14 cellular contexts compared by ENCODE assay signal in the genomic region with DNA sequence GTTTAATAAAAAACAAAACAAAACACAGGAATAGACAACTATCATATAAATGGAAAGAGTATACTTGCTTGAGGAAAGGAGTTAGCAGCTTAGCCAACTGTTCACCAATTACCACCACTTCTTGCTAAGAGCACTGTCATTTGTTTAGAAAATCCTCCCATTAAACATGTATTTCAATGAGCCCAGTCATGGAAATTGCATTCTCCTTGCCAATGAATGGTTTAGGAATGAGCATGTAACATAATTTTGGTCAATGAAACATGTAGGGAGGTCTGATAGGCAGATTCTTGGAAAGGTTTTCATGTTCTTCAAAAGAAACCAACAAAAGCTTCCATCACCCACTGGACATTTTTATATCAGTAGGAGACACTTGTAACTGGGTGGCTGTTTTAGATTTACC.
DNase-seq lines count a peak whose midpoint lies in the region; FAIRE-seq and TF ChIP-seq lines count a peak whose summit lies in the region.
"Had no signal": no experiment of that assay in that cellular context is flagged by ENCODE, and none has a peak within 500 bp of the region (broad histone marks: within the 10 kb centered on the region; RNA-seq: fewer than 3 reads in every experiment).

No MANE protein-coding gene starts in this region.

- H3K9me3 ChIP-seq in muscle layer of duodenum (ENCODE audit: control insufficient read depth in 1 of 2, low read length in 2 of 2), result no peaks in the 10 kb centered on the region
- H3K9me3 ChIP-seq: MG63 had no signal

- in situ Hi-C loops in KBM-7 (cut with MboI; ENCODE audit: low pct_unique_long_range_greater_than_20kb, low sequenced_read_pairs), result no loop called here

- H3K9me3 Mint-ChIP-seq in chondrocyte (ENCODE audit: low read depth) (peaks cover 5% of the 10 kb centered on the region), Calu3 (ENCODE audit: low read depth, unreplicated experiment) (no peaks in the 10 kb centered on the region)
- H3K9me3 Mint-ChIP-seq: activated naive CD4-positive, alpha-beta T cell treated with anti-CD3 and anti-CD28 coated beads, Interleukin-2, amount 50 U/mL, for 72 hours had no signal

- TF ChIP-seq CTCF in chondrocyte (IDR thresholded peaks at IDR 0.05) (no peak), Calu3 (IDR thresholded peaks at IDR 0.05; ENCODE audit: unreplicated experiment) (no peak), D721Med (IDR thresholded peaks at IDR 0.05; ENCODE audit: insufficient read depth, missing control alignments) (no peak)

- H3K4me1 ChIP-seq in muscle layer of duodenum (ENCODE audit: control insufficient read depth in 1 of 2, insufficient read depth in 2 of 2, low read length in 2 of 2) (no peaks in the 10 kb centered on the region), urinary bladder (ENCODE audit: insufficient read depth) (no peaks in the 10 kb centered on the region)

- intact Hi-C loops in Calu3 (cut with micrococcal nuclease; ENCODE audit: unreplicated experiment), result no loop called here

- H3K27ac ChIP-seq in muscle layer of duodenum (ENCODE audit: low read length) (peak overlapping the region; percentile 78), urinary bladder (ENCODE audit: low read depth) (peak overlapping the region; percentile 59)

- H3K4me1 Mint-ChIP-seq in chondrocyte (ENCODE audit: low read depth) (peaks cover 44% of the 10 kb centered on the region), Calu3 (ENCODE audit: low read depth, unreplicated experiment) (peaks cover 7% of the 10 kb centered on the region)
- H3K4me1 Mint-ChIP-seq: naive B cell had no signal

- DNase-seq in HS-27A (ENCODE audit: low read depth) (peak; percentile 48), chondrocyte (ENCODE audit: low spot score) (no peak), KBM-7 (no peak), Calu3 (no peak), D721Med (ENCODE audit: insufficient read length, low spot score) (no peak)
- DNase-seq: effector memory CD8-positive, alpha-beta T cell; MG63; naive B cell; NCI-H2227 treated with DMSO at 0.1 percent for 48 hours; stimulated activated CD4-positive, alpha-beta T cell treated with anti-CD3 and anti-CD28 coated beads, Interleukin-15, amount 100 ng/mL, for 24 hours had no signal

- H3K4me3 Mint-ChIP-seq in chondrocyte (ENCODE audit: unreplicated experiment) (no peak overlapping the region), Calu3 (ENCODE audit: low read depth, unreplicated experiment) (no peak overlapping the region)
- H3K4me3 Mint-ChIP-seq: effector memory CD8-positive, alpha-beta T cell; naive B cell had no signal

- H3K36me3 ChIP-seq in muscle layer of duodenum (ENCODE audit: control insufficient read depth in 1 of 2, insufficient read depth in 2 of 2, low read length in 2 of 2) (no peaks in the 10 kb centered on the region), urinary bladder (ENCODE audit: insufficient read depth) (no peaks in the 10 kb centered on the region)
- H3K36me3 ChIP-seq: MG63 had no signal

- H3K36me3 Mint-ChIP-seq in chondrocyte (ENCODE audit: low read depth) (peaks cover 2% of the 10 kb centered on the region), Calu3 (ENCODE audit: insufficient read depth, unreplicated experiment) (no peaks in the 10 kb centered on the region)
- H3K36me3 Mint-ChIP-seq: activated naive CD4-positive, alpha-beta T cell treated with anti-CD3 and anti-CD28 coated beads, Interleukin-2, amount 50 U/mL, for 72 hours; naive B cell had no signal

- no peak overlapping the region for H3K4me3 ChIP-seq in muscle layer of duodenum (ENCODE audit: low read depth in 1 of 2, low read length in 2 of 2)
- no peak overlapping the region for H3K4me3 ChIP-seq in urinary bladder (ENCODE audit: low read depth, low read length)
- H3K4me3 ChIP-seq: MG63 had no signal

- peak overlapping the region; percentile 93 for H3K27ac Mint-ChIP-seq in chondrocyte (ENCODE audit: unreplicated experiment)
- no peak overlapping the region for H3K27ac Mint-ChIP-seq in Calu3 (ENCODE audit: unreplicated experiment)
- H3K27ac Mint-ChIP-seq: activated naive CD4-positive, alpha-beta T cell treated with anti-CD3 and anti-CD28 coated beads, Interleukin-2, amount 50 U/mL, for 72 hours; effector memory CD8-positive, alpha-beta T cell had no signal

- H3K27me3 ChIP-seq in muscle layer of duodenum (ENCODE audit: low read depth, low read length), result no peaks in the 10 kb centered on the region
- H3K27me3 ChIP-seq: MG63 had no signal

- CTCF ChIA-PET in Calu3 (lab: Charles Lee), result interaction anchor here (1.2 kb wide), 1 partner anchor 21 kb away, joined by 5 read pairs; no protein-coding TSS in a partner anchor

- FAIRE-seq in D721Med (lab: Jason Lieb, UNC), result no peak
- FAIRE-seq: GM18507 had no signal

- no TSS peak for BruUV-seq in Calu3 (replicated peaks; lab: Mats Ljungman, UMichigan)

- no peaks in the 10 kb centered on the region for H3K27me3 Mint-ChIP-seq in chondrocyte (ENCODE audit: low read depth)
- H3K27me3 Mint-ChIP-seq in Calu3 (ENCODE audit: unreplicated experiment), result no peaks in the 10 kb centered on the region
- H3K27me3 Mint-ChIP-seq: effector memory CD8-positive, alpha-beta T cell had no signal
